1 cellular context compared by ENCODE assay signal in the genomic region with DNA sequence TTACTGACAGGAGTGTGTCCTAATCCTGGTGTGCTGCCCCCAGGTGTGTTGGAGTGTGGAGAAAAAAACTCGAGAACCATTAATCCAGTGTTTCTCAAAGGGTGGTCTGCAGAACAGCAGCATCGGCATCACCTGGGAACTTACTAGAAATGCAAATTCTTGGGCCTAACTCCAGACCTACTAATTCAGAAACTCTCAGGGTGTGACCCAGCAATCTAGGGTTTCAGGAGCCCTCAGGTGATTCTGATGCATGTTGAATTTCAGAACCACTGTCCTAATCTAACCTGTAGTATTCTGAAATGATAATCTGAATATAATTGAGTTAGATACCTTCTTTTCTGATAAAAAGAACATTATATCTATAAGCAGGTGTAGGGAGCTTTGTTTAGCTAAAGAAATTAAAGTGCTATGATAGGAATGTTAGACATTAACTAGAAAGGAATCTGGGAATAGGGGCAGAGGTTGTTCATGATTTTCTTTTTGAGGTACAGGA.
TF ChIP-seq lines count a peak whose summit lies in the region.

No MANE protein-coding gene starts in this region.

TF ChIP-seq in HCT116, 20 proteins besides CTCF, POLR2A, EP300 and RAD21:
- TF ChIP-seq JUND (IDR thresholded peaks at IDR 0.05) = no peak
- no peak for TF ChIP-seq FOSL1 (IDR thresholded peaks at IDR 0.05; ENCODE audit: low read depth)
- no peak for TF ChIP-seq SP1 (IDR thresholded peaks at IDR 0.05; ENCODE audit: low read depth)
- TF ChIP-seq EZH2 (IDR thresholded peaks at IDR 0.05) = no peak
- TF ChIP-seq TCF7L2 (IDR thresholded peaks at IDR 0.05; ENCODE audit: borderline replicate concordance, extremely low read depth, insufficient read depth, insufficient read length) = no peak
- TF ChIP-seq POLR2AphosphoS5 (IDR thresholded peaks at IDR 0.05; ENCODE audit: low read depth, low read length) = no peak
- TF ChIP-seq SRF (IDR thresholded peaks at IDR 0.05; ENCODE audit: low read depth) = no peak
